Comparison of ENCODE assay signal across 8 cellular contexts in the genomic region with DNA sequence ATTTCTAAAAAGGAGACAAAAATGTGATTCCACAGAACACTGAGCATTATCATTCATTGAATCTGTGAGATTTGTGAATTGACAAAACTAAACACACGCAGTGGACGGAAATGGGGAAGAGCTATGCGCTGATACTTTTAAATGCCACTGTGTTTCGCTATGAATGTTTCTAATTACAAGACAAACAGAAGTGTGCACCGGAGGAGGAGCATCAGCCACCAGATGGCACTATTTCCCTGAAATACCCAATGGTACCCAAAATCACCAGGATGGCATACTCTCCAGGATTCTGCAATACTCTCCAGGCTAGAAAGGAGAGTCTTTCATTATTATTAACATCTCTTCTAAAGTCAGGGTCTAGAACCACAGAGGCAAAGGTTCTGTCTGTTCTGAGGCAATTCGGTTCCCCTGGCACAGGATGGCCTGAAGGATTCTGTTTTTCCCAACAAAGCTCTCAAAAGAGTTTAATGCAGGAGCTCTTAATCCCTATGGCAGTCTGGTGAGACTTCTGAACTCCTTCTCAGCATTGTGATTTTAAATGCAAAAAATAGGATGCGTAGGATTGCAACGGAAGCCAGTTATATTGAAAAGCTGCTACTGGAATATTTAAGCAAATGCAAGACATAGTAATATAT. TPM values are rescaled to one million over a fixed set of nuclear protein-coding genes. Genes with fewer than 3 reads are reported as not detected.
DNase-seq lines count a peak whose midpoint lies in the region; ATAC-seq and TF ChIP-seq lines count a peak whose summit lies in the region.

No MANE protein-coding gene starts in this region.

- TF ChIP-seq POLR2A in uterus (IDR thresholded peaks at IDR 0.05) = no peak

- no peak overlapping the region for H2BK120ac ChIP-seq in trophoblast cell (ENCODE audit: insufficient read depth, low read length, poor library complexity)

- H3K27ac ChIP-seq in RWPE2 (ENCODE audit: poor library complexity, severe bottlenecking) (no peak overlapping the region), trophoblast cell (ENCODE audit: low read depth, low read length) (no peak overlapping the region), uterus (no peak overlapping the region)

- no peak overlapping the region for H3K4me2 ChIP-seq in trophoblast cell (ENCODE audit: low read length)

- no peak overlapping the region for H2AK5ac ChIP-seq in trophoblast cell (ENCODE audit: low read length)

- intact Hi-C loops in uterus (cut with DNase I; ENCODE audit: low total_unique reads) = loop anchor here (5.0 kb wide), 1 partner anchor 430 kb away; no protein-coding TSS in a partner anchor

- peak; percentile 73 for DNase-seq in GM10266 (ENCODE audit: extremely low spot score)
- DNase-seq in H7 = peak; percentile 75
- DNase-seq in LNCaP clone FGC (ENCODE audit: low read depth) = peak; percentile 41
- no peak for DNase-seq in RWPE2 (ENCODE audit: low spot score)
- peak; percentile 80 for DNase-seq in activated effector memory CD4-positive, alpha-beta T cell treated with anti-CD3 and anti-CD28 coated beads, Interleukin-2, amount 50 U/mL, for 16 hours
- DNase-seq in germinal center (ENCODE audit: low spot score) = peak; percentile 71
- peak; percentile 66 to 88 for DNase-seq in trophoblast cell
- peak; percentile 55 for DNase-seq in uterus

- no peak overlapping the region for H2AFZ ChIP-seq in trophoblast cell (ENCODE audit: insufficient read depth, low read length, poor library complexity)

- no peak overlapping the region for H3K9ac ChIP-seq in trophoblast cell (ENCODE audit: low read length)

- H4K12ac ChIP-seq in trophoblast cell (ENCODE audit: low read depth, low read length) = no peak overlapping the region

- no peak overlapping the region for H4K8ac ChIP-seq in trophoblast cell (ENCODE audit: low read depth, low read length)

- no peak overlapping the region for H2BK5ac ChIP-seq in trophoblast cell (ENCODE audit: low read depth, low read length, poor library complexity)

- TF ChIP-seq CTCF in GM10266 (IDR thresholded peaks at IDR 0.05; ENCODE audit: control insufficient read depth, insufficient read depth, low read depth, missing control alignments) (peak; percentile 82), LNCaP clone FGC (IDR thresholded peaks at IDR 0.05; ENCODE audit: control insufficient read depth, extremely low read depth, insufficient read depth) (peak; percentile 91), RWPE2 (IDR thresholded peaks at IDR 0.05; ENCODE audit: poor library complexity, severe bottlenecking) (peak; percentile 90), uterus (IDR thresholded peaks at IDR 0.05) (peak; percentile 62 to 75 (median 68))

- H3K4me1 ChIP-seq in RWPE2 (ENCODE audit: insufficient read depth, poor library complexity, severe bottlenecking) (no peaks in the 10 kb centered on the region), trophoblast cell (ENCODE audit: control insufficient read depth in 1 of 2, insufficient read depth in 2 of 2, low read length in 2 of 2) (no peaks in the 10 kb centered on the region), uterus (no peaks in the 10 kb centered on the region)

- no peak overlapping the region for H3K23ac ChIP-seq in trophoblast cell (ENCODE audit: low read length)

- no peaks in the 10 kb centered on the region for H3K9me3 ChIP-seq in RWPE2 (ENCODE audit: severe bottlenecking)
- no peaks in the 10 kb centered on the region for H3K9me3 ChIP-seq in trophoblast cell (ENCODE audit: insufficient read depth, low read depth, low read length)
- H3K9me3 ChIP-seq in uterus = no peaks in the 10 kb centered on the region

- no peaks in the 10 kb centered on the region for H3K79me2 ChIP-seq in trophoblast cell (ENCODE audit: control insufficient read depth, insufficient read depth, low read length, poor library complexity)

- no peak overlapping the region for H2BK12ac ChIP-seq in trophoblast cell (ENCODE audit: low read length)

- no peak overlapping the region for H3K14ac ChIP-seq in trophoblast cell (ENCODE audit: low read length)

- no peak overlapping the region for H3K18ac ChIP-seq in trophoblast cell (ENCODE audit: low read length)

- H3K36me3 ChIP-seq in H7 (replicated peaks; ENCODE audit: control insufficient read depth, insufficient read depth, low read length) (no peaks in the 10 kb centered on the region), RWPE2 (ENCODE audit: low read depth) (no peaks in the 10 kb centered on the region), trophoblast cell (ENCODE audit: control insufficient read depth in 1 of 2, insufficient read depth in 2 of 2, low read length in 2 of 2) (no peaks in the 10 kb centered on the region), uterus (no peaks in the 10 kb centered on the region)

- no CpG with 5 or more reads among the region's 8 CpGs for WGBS in trophoblast cell (ENCODE audit: extremely low coverage, insufficient coverage, insufficient read length)

- H3K27me3 ChIP-seq in H7 (ENCODE audit: control insufficient read depth, insufficient read depth, low read length) = peaks cover 4% of the 10 kb centered on the region; the same call in 1 of the 2 replicates
- peaks cover 3% of the 10 kb centered on the region for H3K27me3 ChIP-seq in RWPE2 (ENCODE audit: insufficient read depth, poor library complexity, severe bottlenecking)
- no peaks in the 10 kb centered on the region for H3K27me3 ChIP-seq in trophoblast cell (ENCODE audit: insufficient read depth, low read length)
- no peaks in the 10 kb centered on the region for H3K27me3 ChIP-seq in uterus

- no peak overlapping the region for H4K91ac ChIP-seq in trophoblast cell (ENCODE audit: low read depth, low read length)

- no peak overlapping the region for H3K4ac ChIP-seq in trophoblast cell (ENCODE audit: low read depth, low read length)

- peak; percentile 91 for ATAC-seq in RWPE2 (ENCODE audit: low read depth)

- no peaks in the 10 kb centered on the region for H3K79me1 ChIP-seq in trophoblast cell (ENCODE audit: low read length)

- no peak overlapping the region for H3K4me3 ChIP-seq in H7 (ENCODE audit: insufficient read depth, low read depth, low read length)
- H3K4me3 ChIP-seq in LNCaP clone FGC (ENCODE audit: low read depth, low read length) = no peak overlapping the region
- H3K4me3 ChIP-seq in RWPE2 (ENCODE audit: severe bottlenecking) = no peak overlapping the region
- no peak overlapping the region for H3K4me3 ChIP-seq in trophoblast cell (ENCODE audit: low read depth, low read length)
- no peak overlapping the region for H3K4me3 ChIP-seq in uterus

RNA-seq across cellular contexts. Expression of a gene that starts 13.8 kb away (rescaled TPM):
- 47.6 and 56.2 TPM in 2 replicates for total RNA-seq in H7 (2014; rRNA removed; shearing (Covaris generic))
- 62.3 and 63.6 TPM in 2 replicates for polyA plus RNA-seq in trophoblast cell (2013)
- 10 to 100 TPM; 18.4 to 64.8 (median 38.2) TPM for total RNA-seq in uterus
